Comparison of ENCODE assay signal across 25 cellular contexts in the genomic region with DNA sequence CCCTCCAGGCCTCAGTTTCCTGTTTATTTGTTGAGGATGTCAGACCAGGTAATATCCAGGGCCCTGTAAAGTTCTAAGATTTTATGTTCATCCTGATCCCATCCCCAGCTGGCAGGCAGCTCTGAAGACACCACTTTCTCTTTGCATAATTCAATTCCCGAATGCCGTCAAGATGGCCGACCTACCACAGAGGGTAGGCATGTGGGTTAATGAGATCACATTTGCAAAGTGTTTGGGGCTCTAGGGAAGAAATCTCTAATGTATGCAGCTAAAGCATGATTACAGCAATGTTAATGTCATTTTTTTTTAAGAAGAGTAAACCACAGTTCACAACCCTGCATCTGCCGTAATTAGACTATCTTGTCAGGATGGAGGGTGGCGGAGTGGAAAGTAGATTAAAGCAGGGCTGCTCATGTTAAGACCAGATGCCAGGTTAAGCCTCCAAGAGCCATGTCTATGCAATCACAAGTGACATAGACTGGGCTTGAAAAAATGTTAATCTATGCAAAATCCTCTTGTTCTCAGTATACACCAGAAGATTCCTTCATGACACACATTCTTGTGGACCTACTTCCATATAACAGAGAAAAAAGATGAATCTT.
"Had no signal": no experiment of that assay in that cellular context is flagged by ENCODE, and none has a peak within 500 bp of the region (broad histone marks: within the 10 kb centered on the region; RNA-seq: fewer than 3 reads in every experiment).

No MANE protein-coding gene starts in this region.

- H3K36me3 ChIP-seq: esophagus squamous epithelium, neural progenitor cell, prostate gland, right atrium auricular region, suprapubic skin, transverse colon, upper lobe of right lung, uterus had no signal

- H3K4me3 ChIP-seq: coronary artery, esophagus squamous epithelium, lung, neural progenitor cell, prostate gland, right atrium auricular region, smooth muscle cell, suprapubic skin, transverse colon, upper lobe of right lung, uterus had no signal

- H3K4me1 Mint-ChIP-seq: memory B cell; natural killer cell; stimulated activated naive CD8-positive, alpha-beta T cell treated with anti-CD3 and anti-CD28 coated beads, Interleukin-15, amount 100 ng/mL, for 72 hours had no signal

- H3K9me3 Mint-ChIP-seq: natural killer cell; neural progenitor cell; stimulated activated naive CD8-positive, alpha-beta T cell treated with anti-CD3 and anti-CD28 coated beads, Interleukin-15, amount 100 ng/mL, for 72 hours had no signal

- H3K36me3 Mint-ChIP-seq: memory B cell, natural killer cell, neural progenitor cell had no signal

- H3K9me3 ChIP-seq: esophagus squamous epithelium, prostate gland, right atrium auricular region, suprapubic skin, transverse colon, upper lobe of right lung, uterus had no signal

- ATAC-seq: left lobe of liver; natural killer cell; sciatic nerve; stimulated activated naive CD8-positive, alpha-beta T cell treated with anti-CD3 and anti-CD28 coated beads, Interleukin-15, amount 100 ng/mL, for 72 hours; upper lobe of right lung had no signal

- H3K27ac Mint-ChIP-seq: memory B cell; natural killer cell; neural progenitor cell; stimulated activated naive CD8-positive, alpha-beta T cell treated with anti-CD3 and anti-CD28 coated beads, Interleukin-15, amount 100 ng/mL, for 72 hours had no signal

- H3K4me3 Mint-ChIP-seq: memory B cell; natural killer cell; neural progenitor cell; stimulated activated naive CD8-positive, alpha-beta T cell treated with anti-CD3 and anti-CD28 coated beads, Interleukin-15, amount 100 ng/mL, for 72 hours had no signal

- H3K27me3 ChIP-seq: neural progenitor cell, right atrium auricular region, transverse colon, upper lobe of right lung, uterus had no signal

- H3K27ac ChIP-seq: coronary artery, esophagus squamous epithelium, neural progenitor cell, prostate gland, right atrium auricular region, suprapubic skin, transverse colon, upper lobe of right lung, uterus had no signal

- DNase-seq: dermis blood vessel endothelial cell; effector memory CD4-positive, alpha-beta T cell; esophagus squamous epithelium; foreskin melanocyte; hypothalamus; natural killer cell; stimulated activated CD4-positive, alpha-beta T cell treated with anti-CD3 and anti-CD28 coated beads, Interleukin-12 subunit alpha, Interleukin-12 subunit beta, amount 100 ng/mL, for 4 hours; stimulated activated CD4-positive, alpha-beta T cell treated with anti-CD3 and anti-CD28 coated beads, Interleukin-1b, Interleukin-23, amount 100 ng/mL, for 48 hours; stimulated activated CD4-positive, alpha-beta T cell treated with anti-CD3 and anti-CD28 coated beads, Interleukin-4, amount 100 ng/mL, for 1 hour; stimulated activated CD8-positive, alpha-beta memory T cell treated with anti-CD3 and anti-CD28 coated beads, Interleukin-4, amount 100 ng/mL, for 48 hours; stimulated activated naive CD4-positive, alpha-beta T cell; stimulated activated naive CD8-positive, alpha-beta T cell treated with anti-CD3 and anti-CD28 coated beads, Interleukin-15, amount 100 ng/mL, for 72 hours; transverse colon; upper lobe of right lung; uterus had no signal

- H3K4me1 ChIP-seq: esophagus squamous epithelium, neural progenitor cell, prostate gland, right atrium auricular region, suprapubic skin, transverse colon, upper lobe of right lung, uterus had no signal
